Comparison of ENCODE assay signal across 8 cellular contexts in the genomic region with DNA sequence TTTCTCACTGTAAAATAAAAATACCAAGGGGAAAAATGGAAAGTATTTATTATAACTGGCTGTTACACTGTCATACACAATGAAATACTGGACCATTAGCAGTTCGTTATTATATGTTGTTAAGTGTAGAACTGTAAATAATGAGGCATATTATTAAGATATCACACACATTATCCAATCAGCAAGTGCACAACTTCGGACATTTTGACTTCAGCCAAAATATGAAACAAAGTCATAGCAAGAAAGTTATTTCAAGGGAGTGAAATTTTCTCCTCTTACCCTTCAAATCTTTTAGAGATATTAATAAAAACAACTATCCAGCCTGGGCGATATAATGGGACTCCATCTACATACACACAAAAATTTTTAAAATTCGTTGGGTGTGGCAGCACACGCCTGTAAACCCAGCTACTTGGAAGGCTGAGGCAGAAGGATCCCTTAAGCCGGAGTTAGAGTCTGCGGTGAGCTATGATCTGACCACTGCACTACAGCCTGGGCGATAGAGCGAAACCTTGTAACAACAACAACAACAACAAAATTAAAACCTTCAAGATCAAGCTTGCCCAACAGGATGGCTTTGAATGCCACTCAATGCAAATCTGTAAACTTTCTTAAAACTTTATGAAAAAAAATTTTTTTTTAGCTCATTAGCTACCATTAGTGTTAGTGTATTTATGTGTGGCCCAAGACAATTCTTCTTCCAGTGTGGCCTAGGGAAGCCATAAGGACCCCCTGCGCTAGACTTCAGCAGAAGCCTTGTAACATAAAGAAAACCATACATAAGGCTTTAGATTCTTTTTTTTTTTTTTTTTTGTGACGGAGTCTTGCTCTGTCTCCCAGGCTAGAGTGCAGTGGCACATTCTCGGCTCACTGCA. TPM values are rescaled to one million over a fixed set of nuclear protein-coding genes. Genes with fewer than 3 reads are reported as not detected.
DNase-seq lines count a peak whose midpoint lies in the region; TF ChIP-seq lines count a peak whose summit lies in the region.

No MANE protein-coding gene starts in this region.

- H3K9ac ChIP-seq in NT2/D1 (ENCODE audit: insufficient read length, low read depth) (peak overlapping the region; percentile 10), duodenal mucosa (ENCODE audit: low read depth in 1 of 2, low read length in 2 of 2) (peak overlapping the region; percentile 93 to 96)

- H3K36me3 ChIP-seq in NT2/D1 (ENCODE audit: insufficient read depth, insufficient read length, low read length), result no peaks in the 10 kb centered on the region
- no peaks in the 10 kb centered on the region for H3K36me3 ChIP-seq in duodenal mucosa (ENCODE audit: control insufficient read depth in 1 of 2, insufficient read depth in 2 of 2, low read length in 2 of 2)
- H3K36me3 ChIP-seq in ovary, result no peaks in the 10 kb centered on the region

- H3K4me1 ChIP-seq in NT2/D1 (ENCODE audit: insufficient read depth, insufficient read length) (no peaks in the 10 kb centered on the region), duodenal mucosa (ENCODE audit: control insufficient read depth in 1 of 2, insufficient read depth in 2 of 2, low read length in 2 of 2) (peaks cover 0 to 30% of the 10 kb centered on the region in 2 donors), ovary (ENCODE audit: insufficient read depth) (no peaks in the 10 kb centered on the region)

- H3K9me3 ChIP-seq in NT2/D1 (ENCODE audit: insufficient read depth, low read length) (no peaks in the 10 kb centered on the region), duodenal mucosa (ENCODE audit: control insufficient read depth in 1 of 2, low read length in 2 of 2) (no peaks in the 10 kb centered on the region), ovary (no peaks in the 10 kb centered on the region)

- H3K27ac ChIP-seq in duodenal mucosa (ENCODE audit: low read depth, low read length) (no peak overlapping the region), ovary (peak overlapping the region; percentile 89 to 93)

- H3K4me3 ChIP-seq in NT2/D1 (ENCODE audit: insufficient read length, low read depth) (peak overlapping the region; percentile 69), duodenal mucosa (ENCODE audit: low read depth in 1 of 2, low read length in 2 of 2) (peak overlapping the region; percentile 88 to 94), ovary (peak overlapping the region; percentile 63)

- WGBS in ovary, 3 donors, result 66 to 81% (median 74%) methylated on average over 12 of the region's 12 CpGs

- no peak for TF ChIP-seq CTCF in ovary (IDR thresholded peaks at IDR 0.05)

- no peak for TF ChIP-seq EP300 in ovary (IDR thresholded peaks at IDR 0.05)

- DNase-seq in NCI-H1417 (lab: John Stamatoyannopoulos, UW), result peak in 2 of 3 experiments; percentile 6 to 52
- DNase-seq in NCI-H1417 treated with DMSO at 0.1 percent for 48 hours (lab: John Stamatoyannopoulos, UW), result no peak
- no peak for DNase-seq in NT2/D1 (ENCODE audit: low read depth, low spot score)
- no peak for DNase-seq in ovary
- no peak for DNase-seq in NCI-H226
- DNase-seq in hypothalamus (lab: John Stamatoyannopoulos, UW), result no peak
- no peak for DNase-seq in DMS153 treated with DMSO at 0.1 percent for 48 hours (lab: John Stamatoyannopoulos, UW; ENCODE audit: unreplicated experiment)

- intact Hi-C loops in ovary (cut with DNase I), result loop anchor here in 2 of 4 donors (1.0 to 2.0 kb wide), 3 partner anchors 39 to 367 kb away; a partner anchor contains a TSS

- H3K27me3 ChIP-seq in NT2/D1 (ENCODE audit: insufficient read depth, insufficient read length), result no peaks in the 10 kb centered on the region
- no peaks in the 10 kb centered on the region for H3K27me3 ChIP-seq in duodenal mucosa (ENCODE audit: control insufficient read depth in 1 of 2, insufficient read depth in 2 of 2, low read length in 2 of 2)
- H3K27me3 ChIP-seq in ovary, result no peaks in the 10 kb centered on the region

- TF ChIP-seq POLR2A in ovary (IDR thresholded peaks at IDR 0.05), result no peak

RNA-seq across cellular contexts. Expression of a gene that starts 1.3 kb away (rescaled TPM):
- total RNA-seq in ovary, result 10 to 100 TPM in 6 of 7 donors, 1 to 10 TPM in 1; 7.9 to 22.7 (median 19.1) TPM
- polyA plus RNA-seq in ovary, result 10 to 100 TPM; 13.6 to 27.1 TPM

RNA-seq across cellular contexts. Expression of a gene that starts 40.2 kb away (rescaled TPM):
- total RNA-seq in ovary, result 100 to 1,000 TPM; 211 to 336 (median 258) TPM
- 100 to 1,000 TPM; 163 to 347 TPM for polyA plus RNA-seq in ovary

Comparison
In these comparisons a context has a peak if more than half of its experiments do, and no peak if none do; other contexts are left out.
1. DNase-seq: peak in NCI-H1417 (2 of 3); none in NCI-H1417 treated with DMSO at 0.1 percent for 48 hours (single experiment), NT2/D1 (single experiment), ovary (0 of 5), NCI-H226 (single experiment), hypothalamus (0 of 51) and DMS153 treated with DMSO at 0.1 percent for 48 hours (single experiment).
2. Peak in every context shown above with its lines, with median percentiles within 50 percentile points of each other: H3K4me3 ChIP-seq.